In the genomic region with DNA sequence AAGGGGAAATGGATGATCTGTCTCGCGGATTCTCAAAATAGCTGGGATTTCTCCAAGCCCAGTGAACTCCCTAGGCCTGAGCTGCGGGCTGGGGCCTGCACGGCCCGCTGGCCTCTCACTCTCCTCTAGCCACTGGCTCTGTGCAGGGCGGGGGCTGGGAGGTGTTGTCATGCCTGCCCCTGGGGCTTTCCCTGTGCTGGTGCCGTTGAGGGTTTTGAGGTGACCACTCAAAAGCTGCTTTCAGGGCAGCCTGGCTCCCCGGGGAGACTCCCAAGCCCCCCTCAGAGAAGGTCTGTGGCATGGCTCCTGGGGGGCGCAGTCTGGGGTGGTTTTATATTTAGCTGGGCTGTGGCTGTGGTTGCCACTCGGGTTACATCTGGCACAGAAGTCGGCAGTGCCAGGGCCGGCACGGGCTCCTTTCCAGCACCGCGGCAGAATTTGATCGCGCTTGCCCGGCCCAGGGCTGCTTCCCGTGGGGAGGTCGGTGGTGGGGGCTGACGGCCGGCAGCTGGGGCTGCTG, we compare ENCODE assay signal across 8 cellular contexts. TPM values are rescaled to one million over a fixed set of nuclear protein-coding genes. Genes with fewer than 3 reads are reported as not detected.
DNase-seq lines count a peak whose midpoint lies in the region; ATAC-seq and TF ChIP-seq lines count a peak whose summit lies in the region.

No MANE protein-coding gene starts in this region.

- H3K4me2 ChIP-seq in BLaER1 treated with 17β-estradiol and CSF1 and Interleukin-3, amounts not matched to agents 10 nM and 100 nM, result peak overlapping the region; percentile 95 to 100 (median 97)
- no peak overlapping the region; the same call in 1 of the 2 replicates for H3K4me2 ChIP-seq in SK-N-SH

- H3K9ac ChIP-seq in BLaER1 treated with 17β-estradiol and CSF1 and Interleukin-3, amounts not matched to agents 10 nM and 100 nM, result peak overlapping the region; percentile 68 to 81 (median 78)
- no peak overlapping the region for H3K9ac ChIP-seq in SK-N-SH

- TF ChIP-seq CTCF in SK-N-SH (IDR thresholded peaks at IDR 0.05) (no peak), omental fat pad (IDR thresholded peaks at IDR 0.05) (no peak), progenitor cell of endocrine pancreas (IDR thresholded peaks at IDR 0.05; ENCODE audit: unreplicated experiment) (no peak)

- H2AFZ ChIP-seq in SK-N-SH (ENCODE audit: low read depth), result no peak overlapping the region

- H3K4me1 Mint-ChIP-seq in progenitor cell of endocrine pancreas (ENCODE audit: low read depth), result no peaks in the 10 kb centered on the region

- H3K9me3 Mint-ChIP-seq in progenitor cell of endocrine pancreas (ENCODE audit: low read depth), result no peaks in the 10 kb centered on the region

- CTCF ChIA-PET in SK-N-SH (lab: Yijun Ruan, JAX), result interaction anchor here (1.2 kb wide), 1 partner anchor 12 kb away, joined by 5 read pairs; no protein-coding TSS in a partner anchor

- no peaks in the 10 kb centered on the region for H3K27me3 Mint-ChIP-seq in progenitor cell of endocrine pancreas

- H3K4me1 ChIP-seq in BLaER1 treated with 17β-estradiol and CSF1 and Interleukin-3, amounts not matched to agents 10 nM and 100 nM, result peaks cover 86 to 96% (median 91%) of the 10 kb centered on the region in 10 experiments
- peaks cover 0 to 10% of the 10 kb centered on the region in 2 experiments; a peak in 1 of 4 replicates for H3K4me1 ChIP-seq in SK-N-SH (ENCODE audit: control insufficient read depth in 1 of 2, insufficient read depth in 2 of 2, low read depth in 1 of 2, low read length in 1 of 2)

- DNase-seq in SK-N-SH (peak; percentile 14), globus pallidus (ENCODE audit: low spot score) (peak; percentile 75), omental fat pad (ENCODE audit: low spot score) (no peak), NCI-H774 (lab: John Stamatoyannopoulos, UW) (no peak), progenitor cell of endocrine pancreas (ENCODE audit: low spot score, unreplicated experiment) (no peak), DMS53 treated with DMSO at 0.1 percent for 48 hours (lab: John Stamatoyannopoulos, UW; ENCODE audit: unreplicated experiment) (no peak)
- DNase-seq in stimulated activated naive CD4-positive, alpha-beta T cell treated with Interleukin-2 at 50 U/mL for 16 hours (lab: John Stamatoyannopoulos, UW), result no peak

- peaks cover 6 to 26% (median 19%) of the 10 kb centered on the region in 11 experiments; a peak in 15 of 22 replicates for H3K36me3 ChIP-seq in BLaER1 treated with 17β-estradiol and CSF1 and Interleukin-3, amounts not matched to agents 10 nM and 100 nM
- H3K36me3 ChIP-seq in SK-N-SH (replicated peaks in 1 of 2; ENCODE audit: control insufficient read depth in 1 of 2, insufficient read depth in 2 of 2, low read length in 1 of 2), result peaks cover 0 to 16% of the 10 kb centered on the region in 2 experiments

- no peaks in the 10 kb centered on the region for H3K27me3 ChIP-seq in BLaER1 treated with 17β-estradiol and CSF1 and Interleukin-3, amounts not matched to agents 10 nM and 100 nM
- H3K27me3 ChIP-seq in SK-N-SH (ENCODE audit: insufficient read depth), result no peaks in the 10 kb centered on the region

- H3F3A ChIP-seq in SK-N-SH (replicated peaks; ENCODE audit: insufficient read depth), result no peaks in the 10 kb centered on the region

- TF ChIP-seq RAD21 in SK-N-SH (IDR thresholded peaks at IDR 0.05; ENCODE audit: low read length), result no peak

- peaks cover 3% of the 10 kb centered on the region for H3K36me3 Mint-ChIP-seq in progenitor cell of endocrine pancreas (ENCODE audit: insufficient read depth)

- TF ChIP-seq EP300 in SK-N-SH (IDR thresholded peaks at IDR 0.05; ENCODE audit: borderline replicate concordance in 1 of 2, low read depth in 1 of 2, low read length in 1 of 2), result no peak

- no peaks in the 10 kb centered on the region for H3K9me2 ChIP-seq in SK-N-SH

- 64% methylated on average over 6 of the region's 22 CpGs for WGBS in SK-N-SH (ENCODE audit: low lambda C conversion rate)

- POLR2A ChIA-PET in SK-N-SH (lab: Yijun Ruan, JAX), result no interaction called here

- peak overlapping the region; percentile 62 to 87 (median 82); a peak in 21 of 22 replicates for H3K27ac ChIP-seq in BLaER1 treated with 17β-estradiol and CSF1 and Interleukin-3, amounts not matched to agents 10 nM and 100 nM
- peak overlapping the region in 1 of 2 experiments; percentile 14; a peak in 2 of 4 replicates for H3K27ac ChIP-seq in SK-N-SH (ENCODE audit: low read depth in 2 of 2, low read length in 1 of 2)

- H3K27ac Mint-ChIP-seq in progenitor cell of endocrine pancreas, result no peak overlapping the region

- peaks cover 14 to 87% (median 60%) of the 10 kb centered on the region in 11 experiments; a peak in 19 of 22 replicates for H4K20me1 ChIP-seq in BLaER1 treated with 17β-estradiol and CSF1 and Interleukin-3, amounts not matched to agents 10 nM and 100 nM
- H4K20me1 ChIP-seq in SK-N-SH (ENCODE audit: insufficient read depth), result no peaks in the 10 kb centered on the region

- peak overlapping the region; percentile 17 to 57 (median 44) for H3K4me3 ChIP-seq in BLaER1 treated with 17β-estradiol and CSF1 and Interleukin-3, amounts not matched to agents 10 nM and 100 nM
- no peak overlapping the region for H3K4me3 ChIP-seq in SK-N-SH (ENCODE audit: low read depth in 2 of 2, low read length in 1 of 2)

- H3K9me3 ChIP-seq in BLaER1 treated with 17β-estradiol and CSF1 and Interleukin-3, amounts not matched to agents 10 nM and 100 nM (replicated peaks in 1 of 11), result no peaks in the 10 kb centered on the region
- no peaks in the 10 kb centered on the region for H3K9me3 ChIP-seq in SK-N-SH

- ATAC-seq in omental fat pad (ENCODE audit: low FRiP score), result peak; percentile 51

- peaks cover 6% of the 10 kb centered on the region for H3K79me2 ChIP-seq in SK-N-SH (ENCODE audit: insufficient read depth)

- no peak overlapping the region for H3K4me3 Mint-ChIP-seq in progenitor cell of endocrine pancreas (ENCODE audit: low read depth)

TF ChIP-seq in SK-N-SH, 30 proteins besides CTCF, POLR2A, EP300 and RAD21:
- TF ChIP-seq JUND (IDR thresholded peaks at IDR 0.05), result no peak
- TF ChIP-seq NFIC (IDR thresholded peaks at IDR 0.05; ENCODE audit: borderline replicate concordance), result no peak
- TF ChIP-seq MXI1 (IDR thresholded peaks at IDR 0.05; ENCODE audit: low read depth, low read length), result no peak
- TF ChIP-seq USF2 (IDR thresholded peaks at IDR 0.05; ENCODE audit: borderline replicate concordance, low read depth, low read length), result no peak
- no peak for TF ChIP-seq MEF2A (IDR thresholded peaks at IDR 0.05; ENCODE audit: borderline replicate concordance, low read depth)
- TF ChIP-seq FOSL2 (IDR thresholded peaks at IDR 0.05; ENCODE audit: borderline replicate concordance, low read depth), result no peak
- no peak for TF ChIP-seq RCOR1 (IDR thresholded peaks at IDR 0.05; ENCODE audit: low read length)
- no peak for TF ChIP-seq TCF12 (IDR thresholded peaks at IDR 0.05)
- TF ChIP-seq ELF1 (IDR thresholded peaks at IDR 0.05), result no peak
- TF ChIP-seq SIN3A (IDR thresholded peaks at IDR 0.05; ENCODE audit: borderline replicate concordance, low read depth, low read length), result no peak

RNA-seq across cellular contexts. Expression of gene NDUFB7, which starts 10.0 kb away (rescaled TPM):
- polyA plus RNA-seq in SK-N-SH (2012; rRNA removed), result 458 and 465 TPM in 2 replicates
- polyA plus RNA-seq in SK-N-SH (2012; cell fraction: cytosol; rRNA removed), result 199 and 306 TPM in 2 replicates
- polyA plus RNA-seq in SK-N-SH (2012; cell fraction: nucleus; rRNA removed), result 166 and 323 TPM in 2 replicates
- total RNA-seq in omental fat pad (100 to 1,000 TPM; 194 to 357 (median 322) TPM), progenitor cell of endocrine pancreas (117 and 120 TPM in 2 replicates)

RNA-seq across cellular contexts. Expression of gene CLEC17A, which starts 21.0 kb away (rescaled TPM):
- 0.05 TPM in 1 of 2 replicates, not detected in the other for polyA plus RNA-seq in SK-N-SH (2012; rRNA removed)
- 0.01 TPM in 1 of 2 replicates, not detected in the other for polyA plus RNA-seq in SK-N-SH (2012; cell fraction: cytosol; rRNA removed)
- 0.15 and 0.19 TPM in 2 replicates for polyA plus RNA-seq in SK-N-SH (2012; cell fraction: nucleus; rRNA removed)
- total RNA-seq in omental fat pad (under 1 TPM in 1 of 4 donors, not detected in 3; 0.19 TPM), progenitor cell of endocrine pancreas (not detected in 2 replicates)

RNA-seq across cellular contexts. Expression of gene TECR, which starts 32.5 kb away (rescaled TPM):
- polyA plus RNA-seq in SK-N-SH (2012; rRNA removed), result 87.9 and 110 TPM in 2 replicates
- polyA plus RNA-seq in SK-N-SH (2012; cell fraction: cytosol; rRNA removed), result 32.4 and 57.6 TPM in 2 replicates
- polyA plus RNA-seq in SK-N-SH (2012; cell fraction: nucleus; rRNA removed), result 142 and 144 TPM in 2 replicates
- total RNA-seq in omental fat pad (10 to 100 TPM; 32.9 to 58.1 (median 46.8) TPM), progenitor cell of endocrine pancreas (170 and 186 TPM in 2 replicates)

RNA-seq across cellular contexts. Expression of gene DNAJB1, which starts 43.7 kb away (rescaled TPM):
- polyA plus RNA-seq in SK-N-SH (2012; rRNA removed), result 95.7 and 103 TPM in 2 replicates
- 95.9 and 110 TPM in 2 replicates for polyA plus RNA-seq in SK-N-SH (2012; cell fraction: cytosol; rRNA removed)
- polyA plus RNA-seq in SK-N-SH (2012; cell fraction: nucleus; rRNA removed), result 65.8 and 66.3 TPM in 2 replicates
- 100 to 1,000 TPM in 3 of 4 donors, 10 to 100 TPM in 1; 67.5 to 669 (median 116) TPM for total RNA-seq in omental fat pad
- total RNA-seq in progenitor cell of endocrine pancreas, result 94.7 and 97.0 TPM in 2 replicates

Comparison
In these comparisons a context has a peak if more than half of its experiments do, and no peak if none do; other contexts are left out.
1. H3K4me3 ChIP-seq: peak in BLaER1 treated with 17β-estradiol and CSF1 and Interleukin-3, amounts not matched to agents 10 nM and 100 nM (10 of 10); none in SK-N-SH (0 of 2).
2. DNase-seq: peak in SK-N-SH (single experiment) and globus pallidus (single experiment); none in omental fat pad (single experiment), NCI-H774 (single experiment), progenitor cell of endocrine pancreas (single experiment), stimulated activated naive CD4-positive, alpha-beta T cell treated with Interleukin-2 at 50 U/mL for 16 hours (single experiment) and DMS53 treated with DMSO at 0.1 percent for 48 hours (single experiment).